1 cellular context compared by ENCODE assay signal in the genomic region with DNA sequence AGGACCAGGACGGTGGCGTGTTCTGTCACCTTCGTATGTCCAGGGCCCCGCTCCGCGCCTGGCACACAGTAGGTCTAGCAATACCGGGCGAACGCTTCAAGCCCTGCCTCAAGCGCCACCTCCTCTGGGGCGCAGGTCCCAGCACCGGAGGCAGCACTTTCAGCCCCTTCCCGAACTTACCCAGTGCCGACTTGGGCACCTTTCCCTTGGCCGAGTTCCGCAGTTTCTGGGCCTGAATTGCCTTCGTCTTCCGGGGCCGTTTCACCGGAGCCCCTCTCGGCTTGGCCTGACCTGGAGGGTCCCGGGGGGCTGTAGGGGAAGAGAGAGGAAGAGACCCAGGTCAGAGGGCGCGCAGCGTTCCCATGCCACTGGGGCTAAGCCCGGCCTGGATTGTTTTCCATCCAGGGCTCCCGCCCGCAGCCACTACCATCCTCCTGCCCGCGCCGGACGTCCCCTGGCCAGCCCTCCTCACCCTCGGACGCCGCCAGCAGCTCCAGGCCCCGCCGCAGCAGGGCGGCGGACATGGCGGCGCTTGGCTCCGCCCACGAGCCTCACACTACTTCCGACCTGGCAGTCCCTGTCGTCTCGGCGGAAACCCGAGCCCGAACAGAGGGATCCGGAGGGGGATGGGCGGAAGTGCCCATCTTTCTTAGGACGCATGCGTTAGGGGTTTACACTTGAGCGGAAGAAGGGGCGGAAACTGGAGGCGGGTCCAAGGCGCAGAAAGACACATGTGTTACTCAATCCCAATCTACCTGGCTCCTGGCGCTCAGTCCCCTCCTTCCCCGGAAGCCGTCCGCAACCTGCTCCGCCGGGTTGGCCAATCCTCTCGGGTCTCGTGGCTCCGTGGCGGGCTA.
A peak's percentile ranks its signal among the peaks of the same experiment; 100 is the strongest.
TF ChIP-seq lines count a peak whose summit lies in the region.

A gene with protein sequence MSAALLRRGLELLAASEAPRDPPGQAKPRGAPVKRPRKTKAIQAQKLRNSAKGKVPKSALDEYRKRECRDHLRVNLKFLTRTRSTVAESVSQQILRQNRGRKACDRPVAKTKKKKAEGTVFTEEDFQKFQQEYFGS (minus strand): TSS at position 534 of the 857 bp plus-strand sequence. CDS start 10 bp downstream, at position 524.

TF ChIP-seq in GM12878, 131 proteins besides CTCF, POLR2A, EP300 and RAD21 (continued from another document):
- TF ChIP-seq, protein P1, sequence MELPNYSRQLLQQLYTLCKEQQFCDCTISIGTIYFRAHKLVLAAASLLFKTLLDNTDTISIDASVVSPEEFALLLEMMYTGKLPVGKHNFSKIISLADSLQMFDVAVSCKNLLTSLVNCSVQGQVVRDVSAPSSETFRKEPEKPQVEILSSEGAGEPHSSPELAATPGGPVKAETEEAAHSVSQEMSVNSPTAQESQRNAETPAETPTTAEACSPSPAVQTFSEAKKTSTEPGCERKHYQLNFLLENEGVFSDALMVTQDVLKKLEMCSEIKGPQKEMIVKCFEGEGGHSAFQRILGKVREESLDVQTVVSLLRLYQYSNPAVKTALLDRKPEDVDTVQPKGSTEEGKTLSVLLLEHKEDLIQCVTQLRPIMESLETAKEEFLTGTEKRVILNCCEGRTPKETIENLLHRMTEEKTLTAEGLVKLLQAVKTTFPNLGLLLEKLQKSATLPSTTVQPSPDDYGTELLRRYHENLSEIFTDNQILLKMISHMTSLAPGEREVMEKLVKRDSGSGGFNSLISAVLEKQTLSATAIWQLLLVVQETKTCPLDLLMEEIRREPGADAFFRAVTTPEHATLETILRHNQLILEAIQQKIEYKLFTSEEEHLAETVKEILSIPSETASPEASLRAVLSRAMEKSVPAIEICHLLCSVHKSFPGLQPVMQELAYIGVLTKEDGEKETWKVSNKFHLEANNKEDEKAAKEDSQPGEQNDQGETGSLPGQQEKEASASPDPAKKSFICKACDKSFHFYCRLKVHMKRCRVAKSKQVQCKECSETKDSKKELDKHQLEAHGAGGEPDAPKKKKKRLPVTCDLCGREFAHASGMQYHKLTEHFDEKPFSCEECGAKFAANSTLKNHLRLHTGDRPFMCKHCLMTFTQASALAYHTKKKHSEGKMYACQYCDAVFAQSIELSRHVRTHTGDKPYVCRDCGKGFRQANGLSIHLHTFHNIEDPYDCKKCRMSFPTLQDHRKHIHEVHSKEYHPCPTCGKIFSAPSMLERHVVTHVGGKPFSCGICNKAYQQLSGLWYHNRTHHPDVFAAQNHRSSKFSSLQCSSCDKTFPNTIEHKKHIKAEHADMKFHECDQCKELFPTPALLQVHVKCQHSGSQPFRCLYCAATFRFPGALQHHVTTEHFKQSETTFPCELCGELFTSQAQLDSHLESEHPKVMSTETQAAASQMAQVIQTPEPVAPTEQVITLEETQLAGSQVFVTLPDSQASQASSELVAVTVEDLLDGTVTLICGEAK (IDR thresholded peaks at IDR 0.05; ENCODE audit: borderline replicate concordance) = peak; percentile 96
- TF ChIP-seq, protein P2, sequence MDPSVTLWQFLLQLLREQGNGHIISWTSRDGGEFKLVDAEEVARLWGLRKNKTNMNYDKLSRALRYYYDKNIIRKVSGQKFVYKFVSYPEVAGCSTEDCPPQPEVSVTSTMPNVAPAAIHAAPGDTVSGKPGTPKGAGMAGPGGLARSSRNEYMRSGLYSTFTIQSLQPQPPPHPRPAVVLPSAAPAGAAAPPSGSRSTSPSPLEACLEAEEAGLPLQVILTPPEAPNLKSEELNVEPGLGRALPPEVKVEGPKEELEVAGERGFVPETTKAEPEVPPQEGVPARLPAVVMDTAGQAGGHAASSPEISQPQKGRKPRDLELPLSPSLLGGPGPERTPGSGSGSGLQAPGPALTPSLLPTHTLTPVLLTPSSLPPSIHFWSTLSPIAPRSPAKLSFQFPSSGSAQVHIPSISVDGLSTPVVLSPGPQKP (IDR thresholded peaks at IDR 0.05; ENCODE audit: low read depth, low read length) = peak; percentile 93
- no peak for TF ChIP-seq GABPA (IDR thresholded peaks at IDR 0.05; ENCODE audit: low read depth)
- peak; percentile 81 for TF ChIP-seq BACH1 (IDR thresholded peaks at IDR 0.05; ENCODE audit: borderline replicate concordance)
- no peak for TF ChIP-seq BRCA1 (IDR thresholded peaks at IDR 0.05; ENCODE audit: low read depth, low read length)
- TF ChIP-seq, protein P3, sequence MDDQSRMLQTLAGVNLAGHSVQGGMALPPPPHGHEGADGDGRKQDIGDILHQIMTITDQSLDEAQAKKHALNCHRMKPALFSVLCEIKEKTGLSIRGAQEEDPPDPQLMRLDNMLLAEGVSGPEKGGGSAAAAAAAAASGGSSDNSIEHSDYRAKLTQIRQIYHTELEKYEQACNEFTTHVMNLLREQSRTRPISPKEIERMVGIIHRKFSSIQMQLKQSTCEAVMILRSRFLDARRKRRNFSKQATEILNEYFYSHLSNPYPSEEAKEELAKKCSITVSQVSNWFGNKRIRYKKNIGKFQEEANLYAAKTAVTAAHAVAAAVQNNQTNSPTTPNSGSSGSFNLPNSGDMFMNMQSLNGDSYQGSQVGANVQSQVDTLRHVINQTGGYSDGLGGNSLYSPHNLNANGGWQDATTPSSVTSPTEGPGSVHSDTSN (IDR thresholded peaks at IDR 0.05; ENCODE audit: insufficient replicate concordance, low read depth, low read length) = peak; percentile 93
- peak; percentile 81; the same call in 1 of the 2 replicates for TF ChIP-seq IKZF1 (conservative IDR thresholded peaks at IDR 0.05)
- TF ChIP-seq, protein P4, sequence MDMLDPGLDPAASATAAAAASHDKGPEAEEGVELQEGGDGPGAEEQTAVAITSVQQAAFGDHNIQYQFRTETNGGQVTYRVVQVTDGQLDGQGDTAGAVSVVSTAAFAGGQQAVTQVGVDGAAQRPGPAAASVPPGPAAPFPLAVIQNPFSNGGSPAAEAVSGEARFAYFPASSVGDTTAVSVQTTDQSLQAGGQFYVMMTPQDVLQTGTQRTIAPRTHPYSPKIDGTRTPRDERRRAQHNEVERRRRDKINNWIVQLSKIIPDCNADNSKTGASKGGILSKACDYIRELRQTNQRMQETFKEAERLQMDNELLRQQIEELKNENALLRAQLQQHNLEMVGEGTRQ (IDR thresholded peaks at IDR 0.05; ENCODE audit: borderline replicate concordance, low read depth, low read length) = no peak; the same call in 1 of the 2 replicates
- peak; percentile 83 for TF ChIP-seq NRF1 (conservative IDR thresholded peaks at IDR 0.05; ENCODE audit: low read depth, low read length)
- peak; percentile 13 to 62; a peak in 2 of 3 replicates for TF ChIP-seq EGR1 (IDR thresholded peaks at IDR 0.05; ENCODE audit: borderline replicate concordance in 1 of 2, low read depth in 2 of 2, low read length in 2 of 2)
- peak; percentile 86 for TF ChIP-seq LARP7 (IDR thresholded peaks at IDR 0.05)
- TF ChIP-seq FOXK2 (IDR thresholded peaks at IDR 0.05) = peak; percentile 71
- no peak for TF ChIP-seq ZNF274 (IDR thresholded peaks at IDR 0.05; ENCODE audit: insufficient read depth, insufficient read length)
- TF ChIP-seq, protein P5, sequence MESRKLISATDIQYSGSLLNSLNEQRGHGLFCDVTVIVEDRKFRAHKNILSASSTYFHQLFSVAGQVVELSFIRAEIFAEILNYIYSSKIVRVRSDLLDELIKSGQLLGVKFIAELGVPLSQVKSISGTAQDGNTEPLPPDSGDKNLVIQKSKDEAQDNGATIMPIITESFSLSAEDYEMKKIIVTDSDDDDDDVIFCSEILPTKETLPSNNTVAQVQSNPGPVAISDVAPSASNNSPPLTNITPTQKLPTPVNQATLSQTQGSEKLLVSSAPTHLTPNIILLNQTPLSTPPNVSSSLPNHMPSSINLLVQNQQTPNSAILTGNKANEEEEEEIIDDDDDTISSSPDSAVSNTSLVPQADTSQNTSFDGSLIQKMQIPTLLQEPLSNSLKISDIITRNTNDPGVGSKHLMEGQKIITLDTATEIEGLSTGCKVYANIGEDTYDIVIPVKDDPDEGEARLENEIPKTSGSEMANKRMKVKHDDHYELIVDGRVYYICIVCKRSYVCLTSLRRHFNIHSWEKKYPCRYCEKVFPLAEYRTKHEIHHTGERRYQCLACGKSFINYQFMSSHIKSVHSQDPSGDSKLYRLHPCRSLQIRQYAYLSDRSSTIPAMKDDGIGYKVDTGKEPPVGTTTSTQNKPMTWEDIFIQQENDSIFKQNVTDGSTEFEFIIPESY (IDR thresholded peaks at IDR 0.05) = no peak
- 0 out of 2 replicates have a peak, but pooled peaks have one; percentile 52 for TF ChIP-seq TCF3 (IDR thresholded peaks at IDR 0.05; ENCODE audit: borderline replicate concordance, insufficient read depth, low read depth, low read length)
- TF ChIP-seq SREBF1 (IDR thresholded peaks at IDR 0.05; ENCODE audit: low read length) = no peak
- TF ChIP-seq SP1 (IDR thresholded peaks at IDR 0.05; ENCODE audit: low read depth, low read length) = peak; percentile 80
- no peak for TF ChIP-seq YBX1 (IDR thresholded peaks at IDR 0.05)
- no peak for TF ChIP-seq SIX5 (IDR thresholded peaks at IDR 0.05; ENCODE audit: low read depth, low read length, severe bottlenecking)
- no peak for TF ChIP-seq MTA3 (IDR thresholded peaks at IDR 0.05; ENCODE audit: borderline replicate concordance, low read length)
- TF ChIP-seq, protein P6, sequence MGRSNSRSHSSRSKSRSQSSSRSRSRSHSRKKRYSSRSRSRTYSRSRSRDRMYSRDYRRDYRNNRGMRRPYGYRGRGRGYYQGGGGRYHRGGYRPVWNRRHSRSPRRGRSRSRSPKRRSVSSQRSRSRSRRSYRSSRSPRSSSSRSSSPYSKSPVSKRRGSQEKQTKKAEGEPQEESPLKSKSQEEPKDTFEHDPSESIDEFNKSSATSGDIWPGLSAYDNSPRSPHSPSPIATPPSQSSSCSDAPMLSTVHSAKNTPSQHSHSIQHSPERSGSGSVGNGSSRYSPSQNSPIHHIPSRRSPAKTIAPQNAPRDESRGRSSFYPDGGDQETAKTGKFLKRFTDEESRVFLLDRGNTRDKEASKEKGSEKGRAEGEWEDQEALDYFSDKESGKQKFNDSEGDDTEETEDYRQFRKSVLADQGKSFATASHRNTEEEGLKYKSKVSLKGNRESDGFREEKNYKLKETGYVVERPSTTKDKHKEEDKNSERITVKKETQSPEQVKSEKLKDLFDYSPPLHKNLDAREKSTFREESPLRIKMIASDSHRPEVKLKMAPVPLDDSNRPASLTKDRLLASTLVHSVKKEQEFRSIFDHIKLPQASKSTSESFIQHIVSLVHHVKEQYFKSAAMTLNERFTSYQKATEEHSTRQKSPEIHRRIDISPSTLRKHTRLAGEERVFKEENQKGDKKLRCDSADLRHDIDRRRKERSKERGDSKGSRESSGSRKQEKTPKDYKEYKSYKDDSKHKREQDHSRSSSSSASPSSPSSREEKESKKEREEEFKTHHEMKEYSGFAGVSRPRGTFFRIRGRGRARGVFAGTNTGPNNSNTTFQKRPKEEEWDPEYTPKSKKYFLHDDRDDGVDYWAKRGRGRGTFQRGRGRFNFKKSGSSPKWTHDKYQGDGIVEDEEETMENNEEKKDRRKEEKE (IDR thresholded peaks at IDR 0.05) = no peak
- TF ChIP-seq, protein P7, sequence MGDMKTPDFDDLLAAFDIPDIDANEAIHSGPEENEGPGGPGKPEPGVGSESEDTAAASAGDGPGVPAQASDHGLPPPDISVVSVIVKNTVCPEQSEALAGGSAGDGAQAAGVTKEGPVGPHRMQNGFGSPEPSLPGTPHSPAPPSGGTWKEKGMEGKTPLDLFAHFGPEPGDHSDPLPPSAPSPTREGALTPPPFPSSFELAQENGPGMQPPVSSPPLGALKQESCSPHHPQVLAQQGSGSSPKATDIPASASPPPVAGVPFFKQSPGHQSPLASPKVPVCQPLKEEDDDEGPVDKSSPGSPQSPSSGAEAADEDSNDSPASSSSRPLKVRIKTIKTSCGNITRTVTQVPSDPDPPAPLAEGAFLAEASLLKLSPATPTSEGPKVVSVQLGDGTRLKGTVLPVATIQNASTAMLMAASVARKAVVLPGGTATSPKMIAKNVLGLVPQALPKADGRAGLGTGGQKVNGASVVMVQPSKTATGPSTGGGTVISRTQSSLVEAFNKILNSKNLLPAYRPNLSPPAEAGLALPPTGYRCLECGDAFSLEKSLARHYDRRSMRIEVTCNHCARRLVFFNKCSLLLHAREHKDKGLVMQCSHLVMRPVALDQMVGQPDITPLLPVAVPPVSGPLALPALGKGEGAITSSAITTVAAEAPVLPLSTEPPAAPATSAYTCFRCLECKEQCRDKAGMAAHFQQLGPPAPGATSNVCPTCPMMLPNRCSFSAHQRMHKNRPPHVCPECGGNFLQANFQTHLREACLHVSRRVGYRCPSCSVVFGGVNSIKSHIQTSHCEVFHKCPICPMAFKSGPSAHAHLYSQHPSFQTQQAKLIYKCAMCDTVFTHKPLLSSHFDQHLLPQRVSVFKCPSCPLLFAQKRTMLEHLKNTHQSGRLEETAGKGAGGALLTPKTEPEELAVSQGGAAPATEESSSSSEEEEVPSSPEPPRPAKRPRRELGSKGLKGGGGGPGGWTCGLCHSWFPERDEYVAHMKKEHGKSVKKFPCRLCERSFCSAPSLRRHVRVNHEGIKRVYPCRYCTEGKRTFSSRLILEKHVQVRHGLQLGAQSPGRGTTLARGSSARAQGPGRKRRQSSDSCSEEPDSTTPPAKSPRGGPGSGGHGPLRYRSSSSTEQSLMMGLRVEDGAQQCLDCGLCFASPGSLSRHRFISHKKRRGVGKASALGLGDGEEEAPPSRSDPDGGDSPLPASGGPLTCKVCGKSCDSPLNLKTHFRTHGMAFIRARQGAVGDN (IDR thresholded peaks at IDR 0.05) = no peak
- TF ChIP-seq IRF4 (IDR thresholded peaks at IDR 0.05; ENCODE audit: low read depth, low read length) = 0 out of 2 replicates have a peak, but pooled peaks have one; percentile 10
- 0 out of 2 replicates have a peak, but pooled peaks have one; percentile 55 for TF ChIP-seq RAD51 (IDR thresholded peaks at IDR 0.05)
- TF ChIP-seq HCFC1 (IDR thresholded peaks at IDR 0.05; ENCODE audit: low read length) = peak; percentile 68
- peak; percentile 13; the same call in 1 of the 2 replicates for TF ChIP-seq NFYA (IDR thresholded peaks at IDR 0.05; ENCODE audit: borderline replicate concordance, low read depth, low read length)
- no peak for TF ChIP-seq ZNF24 (IDR thresholded peaks at IDR 0.05)
- TF ChIP-seq RBBP5 (conservative IDR thresholded peaks at IDR 0.05) = no peak
- TF ChIP-seq, protein P8, sequence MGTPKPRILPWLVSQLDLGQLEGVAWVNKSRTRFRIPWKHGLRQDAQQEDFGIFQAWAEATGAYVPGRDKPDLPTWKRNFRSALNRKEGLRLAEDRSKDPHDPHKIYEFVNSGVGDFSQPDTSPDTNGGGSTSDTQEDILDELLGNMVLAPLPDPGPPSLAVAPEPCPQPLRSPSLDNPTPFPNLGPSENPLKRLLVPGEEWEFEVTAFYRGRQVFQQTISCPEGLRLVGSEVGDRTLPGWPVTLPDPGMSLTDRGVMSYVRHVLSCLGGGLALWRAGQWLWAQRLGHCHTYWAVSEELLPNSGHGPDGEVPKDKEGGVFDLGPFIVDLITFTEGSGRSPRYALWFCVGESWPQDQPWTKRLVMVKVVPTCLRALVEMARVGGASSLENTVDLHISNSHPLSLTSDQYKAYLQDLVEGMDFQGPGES (IDR thresholded peaks at IDR 0.05) = no peak
- no peak for TF ChIP-seq CHD4 (IDR thresholded peaks at IDR 0.05)
TF ChIP-seq in GM12878: peak in this region for 47.
